8 cellular contexts compared by ENCODE assay signal in the genomic region with DNA sequence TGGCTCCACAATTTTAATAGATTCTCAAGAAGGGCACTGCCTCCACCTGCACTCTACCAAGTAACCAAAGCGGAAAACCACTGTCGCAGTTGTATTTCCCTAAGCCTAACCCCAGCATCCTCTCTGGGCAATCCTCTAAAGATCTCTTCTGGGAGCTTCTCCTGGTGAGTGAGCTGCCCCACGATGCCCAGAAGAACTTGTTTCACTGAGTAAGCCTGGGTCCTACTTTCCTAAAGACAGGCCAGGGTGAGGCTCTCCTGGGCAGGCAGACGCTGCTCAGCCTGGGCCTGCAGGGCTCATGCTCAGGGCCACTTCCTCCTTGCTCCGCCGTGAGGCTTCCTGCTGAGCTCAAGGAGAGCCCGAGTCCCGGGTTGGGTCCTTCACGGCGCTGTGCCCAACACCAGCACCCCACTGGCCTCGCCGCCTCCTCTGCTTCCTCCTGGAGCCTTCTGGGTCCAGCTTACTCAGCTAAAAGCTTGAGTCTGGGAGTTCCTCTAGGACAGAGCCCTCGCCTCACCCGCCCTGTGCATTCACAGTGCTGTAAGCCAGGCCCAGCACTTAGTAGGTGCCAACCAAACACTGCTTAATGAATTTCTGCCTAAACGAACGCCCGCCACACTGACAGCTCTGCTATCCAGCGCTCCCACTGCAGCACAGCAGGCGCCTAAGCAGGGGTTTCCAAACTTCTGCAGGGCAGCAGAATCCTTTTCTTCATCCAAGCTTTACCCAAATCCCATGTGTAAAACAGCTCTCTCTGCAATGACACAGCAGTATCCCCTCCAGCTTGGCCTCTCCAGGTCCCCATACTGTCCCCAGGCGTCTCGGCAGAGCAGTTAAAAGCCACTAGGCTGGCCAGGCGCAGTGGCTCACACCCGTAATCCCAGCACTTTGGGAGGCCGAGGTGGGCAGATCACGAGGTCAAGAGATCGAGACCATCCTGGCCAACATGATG. TPM values are rescaled to one million over a fixed set of nuclear protein-coding genes. Genes with fewer than 3 reads are reported as not detected.
A peak's percentile ranks its signal among the peaks of the same experiment; 100 is the strongest.
DNase-seq lines count a peak whose midpoint lies in the region; ATAC-seq and TF ChIP-seq lines count a peak whose summit lies in the region.

No MANE protein-coding gene starts in this region.

- ATAC-seq in GM18868 (IDR thresholded peaks at IDR 0.05; ENCODE audit: unreplicated experiment) (peak; percentile 76), HG02973 (IDR thresholded peaks at IDR 0.05; ENCODE audit: unreplicated experiment) (peak; percentile 52), omental fat pad (ENCODE audit: low FRiP score) (peak; percentile 23), HG02840 (IDR thresholded peaks at IDR 0.05; ENCODE audit: low FRiP score, unreplicated experiment) (no peak)

- peak overlapping the region; percentile 68 for H3K27ac Mint-ChIP-seq in chondrocyte (ENCODE audit: unreplicated experiment)

- no peak for TF ChIP-seq POLR2A in vagina (IDR thresholded peaks at IDR 0.05)

- H3K36me3 ChIP-seq in vagina, result no peaks in the 10 kb centered on the region

- no peak for TF ChIP-seq CTCF in chondrocyte (IDR thresholded peaks at IDR 0.05)
- no peak for TF ChIP-seq CTCF in omental fat pad (IDR thresholded peaks at IDR 0.05)
- no peak for TF ChIP-seq CTCF in vagina (IDR thresholded peaks at IDR 0.05)

- DNase-seq in T-helper 1 cell (peak; percentile 29 to 66 (median 36)), chondrocyte (ENCODE audit: low spot score) (no peak), omental fat pad (ENCODE audit: low spot score) (no peak), vagina (ENCODE audit: extremely low spot score in 2 of 2) (no peak), NCI-H2196 (lab: John Stamatoyannopoulos, UW; ENCODE audit: unreplicated experiment) (no peak)

- no peaks in the 10 kb centered on the region for H3K27me3 Mint-ChIP-seq in chondrocyte (ENCODE audit: low read depth)

- intact Hi-C loops in vagina (cut with DNase I), result no loop called here

- no peak overlapping the region for H3K4me3 Mint-ChIP-seq in chondrocyte (ENCODE audit: unreplicated experiment)

- peaks cover 1% of the 10 kb centered on the region for H3K36me3 Mint-ChIP-seq in chondrocyte (ENCODE audit: low read depth)

- H3K4me3 ChIP-seq in vagina, result no peak overlapping the region

- H3K4me1 Mint-ChIP-seq in chondrocyte (ENCODE audit: low read depth), result peaks cover 54% of the 10 kb centered on the region

- H3K27me3 ChIP-seq in vagina, result no peaks in the 10 kb centered on the region

- H3K9me3 Mint-ChIP-seq in chondrocyte (ENCODE audit: low read depth), result no peaks in the 10 kb centered on the region

- H3K4me1 ChIP-seq in vagina, result peaks cover 48% of the 10 kb centered on the region

- H3K27ac ChIP-seq in vagina, result no peak overlapping the region

- no peaks in the 10 kb centered on the region for H3K9me3 ChIP-seq in vagina

RNA-seq across cellular contexts. Expression of a gene that starts 5.7 kb away (rescaled TPM):
- 37.2 to 49.6 TPM (median 44.4 TPM) in 3 replicates for total RNA-seq in chondrocyte
- 10 to 100 TPM; 22.4 to 36.1 (median 25.9) TPM for total RNA-seq in omental fat pad
- 30.9 TPM for total RNA-seq in vagina

Comparison
In these comparisons a context has a peak if more than half of its experiments do, and no peak if none do; other contexts are left out.
1. DNase-seq: peak in T-helper 1 cell (5 of 5); none in chondrocyte (single experiment), omental fat pad (single experiment), vagina (0 of 2) and NCI-H2196 (single experiment).